In the genomic region with DNA sequence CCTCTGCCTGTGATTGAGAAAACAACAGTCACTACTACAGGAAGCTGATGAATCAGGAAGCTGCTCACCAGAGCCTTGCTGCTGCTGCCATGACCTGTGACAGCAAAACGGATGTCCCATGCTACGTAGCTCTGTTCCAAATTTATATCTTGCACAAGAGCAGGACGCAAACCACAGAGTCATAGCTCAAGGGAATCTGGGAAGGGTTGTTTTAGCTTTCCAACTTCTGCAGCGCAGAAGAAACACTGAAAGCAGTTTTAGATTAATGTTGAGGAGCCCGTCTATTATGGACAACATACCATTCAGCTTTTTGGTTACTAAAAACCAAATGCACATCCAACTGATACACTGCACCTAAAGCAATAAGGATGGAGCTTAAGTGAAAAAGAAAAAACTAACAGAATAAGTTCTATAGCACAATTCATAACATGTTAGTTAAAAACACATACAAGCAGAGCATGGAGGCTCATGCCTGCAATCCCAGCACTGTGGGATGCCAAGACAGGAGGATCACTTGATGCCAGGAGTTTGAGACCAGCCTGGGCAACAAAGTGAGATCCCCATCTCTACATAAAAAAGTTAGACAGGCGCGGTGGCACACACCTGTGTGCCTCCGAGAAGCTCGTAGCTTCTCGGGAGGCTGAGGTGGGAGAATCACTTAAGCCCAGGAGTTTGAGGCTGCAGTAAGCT, we compare ENCODE assay signal across 8 cellular contexts. TPM values are rescaled to one million over a fixed set of nuclear protein-coding genes. Genes with fewer than 3 reads are reported as not detected.
A peak's percentile ranks its signal among the peaks of the same experiment; 100 is the strongest.
DNase-seq lines count a peak whose midpoint lies in the region; ATAC-seq and TF ChIP-seq lines count a peak whose summit lies in the region.

No MANE protein-coding gene starts in this region.

- H3K9me3 ChIP-seq in psoas muscle: no peaks in the 10 kb centered on the region

- DNase-seq in Daoy (ENCODE audit: low read depth) (peak; percentile 82), NOMO-1 treated with DMSO at 0.1 percent for 48 hours (lab: John Stamatoyannopoulos, UW; ENCODE audit: unreplicated experiment) (peak; percentile 94), glomerular endothelial cell (ENCODE audit: extremely low read depth, low read depth, low spot score) (peak; percentile 91), psoas muscle (peak; percentile 70 to 86), cortex of kidney (lab: John Stamatoyannopoulos, UW) (no peak)
- peak; percentile 71 for DNase-seq in activated effector memory CD4-positive, alpha-beta T cell treated with anti-CD3 and anti-CD28 coated beads, Interleukin-2, amount 50 U/mL, for 16 hours

- WGBS in psoas muscle, 3 donors: 56 to 58% (median 57%) methylated on average over 10 of the region's 10 CpGs

- H3K4me1 ChIP-seq in psoas muscle: peaks cover 12% of the 10 kb centered on the region

- H3K27me3 ChIP-seq in psoas muscle (ENCODE audit: insufficient read depth in 3 of 3, low read length in 2 of 3): peaks cover 0 to 18% (median 0%) of the 10 kb centered on the region in 3 donors

- intact Hi-C loops in psoas muscle (cut with DNase I): no loop called here

- peak overlapping the region; percentile 3 for H3K4me3 ChIP-seq in psoas muscle

- no peak for TF ChIP-seq CTCF in psoas muscle (IDR thresholded peaks at IDR 0.05)

- peak overlapping the region; percentile 54 for H3K27ac ChIP-seq in psoas muscle

- ATAC-seq in psoas muscle: peak; percentile 88 to 94 (median 90)
- no peak for ATAC-seq in GM18511 (IDR thresholded peaks at IDR 0.05; ENCODE audit: unreplicated experiment)
- ATAC-seq in GM21528 (IDR thresholded peaks at IDR 0.05; ENCODE audit: low FRiP score, unreplicated experiment): no peak

- H3K36me3 ChIP-seq in psoas muscle (ENCODE audit: insufficient read depth in 1 of 2, low read depth in 1 of 2): no peaks in the 10 kb centered on the region

RNA-seq across cellular contexts. Expression of gene ANKRD33, which starts 1.7 kb away (rescaled TPM):
- total RNA-seq in Daoy (2014; rRNA removed; shearing (Covaris generic)): not detected in 2 replicates
- 1.2 and 3.2 TPM in 2 replicates for total RNA-seq in glomerular endothelial cell
- total RNA-seq in psoas muscle: not detected
- under 1 TPM in 1 of 3 donors, not detected in 2; 0.16 TPM for polyA plus RNA-seq in psoas muscle

RNA-seq across cellular contexts. Expression of gene ACVRL1, which starts 21.1 kb away (rescaled TPM):
- total RNA-seq in Daoy (2014; rRNA removed; shearing (Covaris generic)): 1.7 and 2.9 TPM in 2 replicates
- total RNA-seq in glomerular endothelial cell (933 and 964 TPM in 2 replicates), psoas muscle (10 to 100 TPM; 24.1 to 40.8 (median 25.8) TPM)
- 10 to 100 TPM; 10.8 to 22.8 (median 13.9) TPM for polyA plus RNA-seq in psoas muscle

RNA-seq across cellular contexts. Expression of gene FIGNL2, which starts 37.6 kb away (rescaled TPM):
- 0.09 TPM in 1 of 2 replicates, not detected in the other for total RNA-seq in Daoy (2014; rRNA removed; shearing (Covaris generic))
- 0.41 and 0.73 TPM in 2 replicates for total RNA-seq in glomerular endothelial cell
- under 1 TPM; 0.17 to 0.20 (median 0.18) TPM for total RNA-seq in psoas muscle
- under 1 TPM; 0.01 to 0.08 (median 0.04) TPM for polyA plus RNA-seq in psoas muscle

Comparison
In these comparisons a context has a peak if more than half of its experiments do, and no peak if none do; other contexts are left out.
1. ATAC-seq: peak in psoas muscle (4 of 4); none in GM18511 (single experiment) and GM21528 (single experiment).
2. RNA of gene ACVRL1, which starts 21.1 kb away (total RNA-seq): 933 to 964 TPM in glomerular endothelial cell; 24.1 to 40.8 TPM in psoas muscle and 1.7 to 2.9 TPM in Daoy; every median in the first group is over 10 times any median in the second.